Comparison of ENCODE assay signal across 8 cellular contexts in genomic region chr16:16021988-16022682, GRCh38.
DNase-seq lines count a peak whose midpoint lies in the region; ATAC-seq lines count a peak whose summit lies in the region.

No MANE protein-coding gene starts in this region.

- H3K36me3 Mint-ChIP-seq in stimulated activated naive B cell treated with anti-CD40 and anti-IgM and Interleukin-4, amounts not matched to agents 10 μg/mL and 1 μg/mL and 100 μg/mL, for 72 hours, result peaks cover 62 to 66% of the 10 kb centered on the region in 2 donors

- no peaks in the 10 kb centered on the region for H3K9me3 Mint-ChIP-seq in stimulated activated naive B cell treated with anti-CD40 and anti-IgM and Interleukin-4, amounts not matched to agents 10 μg/mL and 1 μg/mL and 100 μg/mL, for 72 hours

- no peak overlapping the region for H3K4me3 Mint-ChIP-seq in stimulated activated naive B cell treated with anti-CD40 and anti-IgM and Interleukin-4, amounts not matched to agents 10 μg/mL and 1 μg/mL and 100 μg/mL, for 72 hours

- H3K27ac Mint-ChIP-seq in stimulated activated naive B cell treated with anti-CD40 and anti-IgM and Interleukin-4, amounts not matched to agents 10 μg/mL and 1 μg/mL and 100 μg/mL, for 72 hours, result peak overlapping the region; percentile 59

- H3K27me3 Mint-ChIP-seq in stimulated activated naive B cell treated with anti-CD40 and anti-IgM and Interleukin-4, amounts not matched to agents 10 μg/mL and 1 μg/mL and 100 μg/mL, for 72 hours, result no peaks in the 10 kb centered on the region

- H3K4me1 Mint-ChIP-seq in stimulated activated naive B cell treated with anti-CD40 and anti-IgM and Interleukin-4, amounts not matched to agents 10 μg/mL and 1 μg/mL and 100 μg/mL, for 72 hours, result peaks cover 33 to 63% of the 10 kb centered on the region in 2 donors

- ATAC-seq in left colon (peak; percentile 98), GM21447 (IDR thresholded peaks at IDR 0.05; ENCODE audit: unreplicated experiment) (no peak), GM19463 (IDR thresholded peaks at IDR 0.05; ENCODE audit: unreplicated experiment) (no peak)
- ATAC-seq in stimulated activated naive B cell treated with anti-CD40 and anti-IgM and Interleukin-4, amounts not matched to agents 10 μg/mL and 1 μg/mL and 100 μg/mL, for 72 hours (replicated peaks), result no peak

- intact Hi-C loops in left colon (cut with DNase I, micrococcal nuclease), result no loop called here

- DNase-seq in EL (peak; percentile 97), NCI-H510A treated with DMSO at 0.1 percent for 48 hours (lab: John Stamatoyannopoulos, UW) (peak; percentile 41), cerebellar nuclear complex (lab: John Stamatoyannopoulos, UW) (peak; percentile 79 to 86), left colon (peak; percentile 87 to 94)
- no peak for DNase-seq in stimulated activated naive B cell treated with anti-CD40 and anti-IgM and Interleukin-4, amounts not matched to agents 10 μg/mL and 1 μg/mL and 100 μg/mL, for 72 hours
- no peak for DNase-seq in stimulated activated CD8-positive, alpha-beta memory T cell treated with anti-CD3 and anti-CD28 coated beads, Interleukin-4, amount 100 ng/mL, for 48 hours

Comparison
In these comparisons a context has a peak if more than half of its experiments do, and no peak if none do; other contexts are left out.
1. DNase-seq: peak in EL (single experiment), NCI-H510A treated with DMSO at 0.1 percent for 48 hours (single experiment), cerebellar nuclear complex (2 of 2) and left colon (2 of 2); none in stimulated activated naive B cell treated with anti-CD40 and anti-IgM and Interleukin-4, amounts not matched to agents 10 μg/mL and 1 μg/mL and 100 μg/mL, for 72 hours (single experiment) and stimulated activated CD8-positive, alpha-beta memory T cell treated with anti-CD3 and anti-CD28 coated beads, Interleukin-4, amount 100 ng/mL, for 48 hours (single experiment).